Comparison of ENCODE assay signal across 8 cellular contexts in genomic region chr1:117929340-117930172, GRCh38. TPM values are rescaled to one million over a fixed set of nuclear protein-coding genes. Genes with fewer than 3 reads are reported as not detected.
DNase-seq lines count a peak whose midpoint lies in the region; ATAC-seq and TF ChIP-seq lines count a peak whose summit lies in the region.

A gene with protein sequence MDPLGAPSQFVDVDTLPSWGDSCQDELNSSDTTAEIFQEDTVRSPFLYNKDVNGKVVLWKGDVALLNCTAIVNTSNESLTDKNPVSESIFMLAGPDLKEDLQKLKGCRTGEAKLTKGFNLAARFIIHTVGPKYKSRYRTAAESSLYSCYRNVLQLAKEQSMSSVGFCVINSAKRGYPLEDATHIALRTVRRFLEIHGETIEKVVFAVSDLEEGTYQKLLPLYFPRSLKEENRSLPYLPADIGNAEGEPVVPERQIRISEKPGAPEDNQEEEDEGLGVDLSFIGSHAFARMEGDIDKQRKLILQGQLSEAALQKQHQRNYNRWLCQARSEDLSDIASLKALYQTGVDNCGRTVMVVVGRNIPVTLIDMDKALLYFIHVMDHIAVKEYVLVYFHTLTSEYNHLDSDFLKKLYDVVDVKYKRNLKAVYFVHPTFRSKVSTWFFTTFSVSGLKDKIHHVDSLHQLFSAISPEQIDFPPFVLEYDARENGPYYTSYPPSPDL (minus strand): TSS chr1:117929621. CDS start chr1:117920357, 9,264 bp downstream.
TSS of gene WDR3 (plus strand) at chr1:117929739. CDS start at chr1:117933320, 3,581 bp downstream.

- intact Hi-C loops in mammary epithelial cell (cut with micrococcal nuclease) = no loop called here

- peak; percentile 96 for ATAC-seq in GM18873 (IDR thresholded peaks at IDR 0.05; ENCODE audit: low FRiP score, unreplicated experiment)
- peak; percentile 95 for ATAC-seq in HG03139 (IDR thresholded peaks at IDR 0.05; ENCODE audit: unreplicated experiment)

- H3K9me3 ChIP-seq in WERI-Rb-1 (ENCODE audit: severe bottlenecking) (no peaks in the 10 kb centered on the region), mammary epithelial cell (replicated peaks; ENCODE audit: insufficient read depth, low read length) (no peaks in the 10 kb centered on the region), iPS-20b (ENCODE audit: insufficient read depth, low read depth, low read length) (no peaks in the 10 kb centered on the region)

- H3K36me3 ChIP-seq in WERI-Rb-1 = peaks cover 7% of the 10 kb centered on the region
- peaks cover 2% of the 10 kb centered on the region for H3K36me3 ChIP-seq in mammary epithelial cell (ENCODE audit: insufficient read depth, low read length)
- H3K36me3 ChIP-seq in iPS-20b (ENCODE audit: insufficient read depth, low read depth, low read length) = peaks cover 14% of the 10 kb centered on the region

- no peak for TF ChIP-seq CTCF in WERI-Rb-1 (IDR thresholded peaks at IDR 0.05; ENCODE audit: low read depth, low read length)
- no peak for TF ChIP-seq CTCF in mammary epithelial cell (conservative IDR thresholded peaks at IDR 0.05 in 1 of 2, IDR thresholded peaks at IDR 0.05 in 1 of 2; ENCODE audit: extremely low read depth in 1 of 2, insufficient read depth in 1 of 2, low read depth in 1 of 2, low read length in 2 of 2)

- H3K9ac ChIP-seq in mammary epithelial cell (ENCODE audit: insufficient read depth, low read length) (peak within 1 kb of the TSS; percentile 95), iPS-20b (ENCODE audit: low read depth, low read length) (peak within 1 kb of the TSS; percentile 90)

- no peaks in the 10 kb centered on the region for H3K27me3 ChIP-seq in WERI-Rb-1 (ENCODE audit: insufficient read depth, low read depth, severe bottlenecking)
- H3K27me3 ChIP-seq in mammary epithelial cell (ENCODE audit: insufficient read depth, low read length) = no peaks in the 10 kb centered on the region
- no peaks in the 10 kb centered on the region for H3K27me3 ChIP-seq in iPS-20b (ENCODE audit: insufficient read depth, low read length)

- under 1% methylated on average over 35 of the region's 64 CpGs for WGBS in mammary epithelial cell (ENCODE audit: low coverage, missing lambda C conversion rate)

- H3K4me1 ChIP-seq in mammary epithelial cell (ENCODE audit: insufficient read depth, low read length) (peaks cover 4% of the 10 kb centered on the region), iPS-20b (ENCODE audit: insufficient read depth, low read length) (peaks cover 8% of the 10 kb centered on the region)

- dilution Hi-C loops in mammary epithelial cell (cut with HindIII; ENCODE audit: low sequenced_read_pairs) = no loop called here

- TSS peak; percentile 50 for BruUV-seq in mammary epithelial cell (replicated peaks; lab: Mats Ljungman, UMichigan)

- DNase-seq in ACHN (peak; percentile 96), NCI-H2227 (lab: John Stamatoyannopoulos, UW; ENCODE audit: unreplicated experiment) (peak; percentile 98), WERI-Rb-1 (peak; percentile 97), mammary epithelial cell (peak; percentile 98)

- in situ Hi-C loops in ACHN (cut with HindIII; ENCODE audit: low pct_ligation_motif_present, low pct_unique_long_range_greater_than_20kb, low sequenced_read_pairs) (no loop called here), mammary epithelial cell (cut with MboI; ENCODE audit: low sequenced_read_pairs in 2 of 2) (no loop called here)

- peaks cover 93% of the 10 kb centered on the region for H3K79me2 ChIP-seq in mammary epithelial cell (ENCODE audit: insufficient read depth, low read length)

- H4K20me1 ChIP-seq in mammary epithelial cell (ENCODE audit: insufficient read depth, low read length) = no peaks in the 10 kb centered on the region

- CTCF ChIA-PET in mammary epithelial cell (lab: Charles Lee; ENCODE audit: low non-redundant PET) = no interaction called here

- peak within 1 kb of the TSS; percentile 99 for H2AFZ ChIP-seq in mammary epithelial cell (ENCODE audit: low read depth, low read length)

- peak within 1 kb of the TSS; percentile 99 for H3K4me3 ChIP-seq in WERI-Rb-1 (ENCODE audit: low read depth, low read length)
- H3K4me3 ChIP-seq in mammary epithelial cell (replicated peaks in 1 of 3; ENCODE audit: insufficient read depth in 1 of 3, low read depth in 2 of 3, low read length in 3 of 3) = peak within 1 kb of the TSS; percentile 80 to 99 (median 95)
- peak within 1 kb of the TSS; percentile 97 for H3K4me3 ChIP-seq in iPS-20b (ENCODE audit: low read length)
- peak within 1 kb of the TSS; percentile 80 to 97 (median 96) for H3K4me3 ChIP-seq in skin epidermis

- peak within 1 kb of the TSS; percentile 94 for H3K4me2 ChIP-seq in mammary epithelial cell (ENCODE audit: insufficient read depth, low read depth, low read length)

- peak within 1 kb of the TSS; percentile 66 for H3K27ac ChIP-seq in WERI-Rb-1
- peak within 1 kb of the TSS; percentile 73 for H3K27ac ChIP-seq in mammary epithelial cell (ENCODE audit: insufficient read depth, low read depth, low read length)
- H3K27ac ChIP-seq in iPS-20b (ENCODE audit: low read length) = no peak within 1 kb of the TSS
- H3K27ac ChIP-seq in skin epidermis = peak within 1 kb of the TSS; percentile 64 to 94 (median 86)

RNA-seq across cellular contexts. Expression of the first gene that starts in this region (rescaled TPM):
- total RNA-seq in mammary epithelial cell = 10 to 100 TPM; 26.1 to 34.0 TPM
- 10.3 TPM for polyA plus RNA-seq in mammary epithelial cell
- 26.4 TPM for polyA minus RNA-seq in mammary epithelial cell

RNA-seq across cellular contexts. Expression of gene WDR3, which starts in this region (rescaled TPM):
- 10 to 100 TPM; 16.5 to 40.9 TPM for total RNA-seq in mammary epithelial cell
- 38.7 TPM for polyA plus RNA-seq in mammary epithelial cell
- polyA minus RNA-seq in mammary epithelial cell = 78.0 TPM
